1 cellular context compared by ENCODE assay signal in genomic region chr1:19955529-19956170, GRCh38.
TF ChIP-seq lines count a peak whose summit lies in the region.

No MANE protein-coding gene starts in this region.

TF ChIP-seq in HepG2, 621 proteins besides CTCF, POLR2A, EP300 and RAD21 (continued from another document):
- TF ChIP-seq ZBTB40 (IDR thresholded peaks at IDR 0.05): no peak
- TF ChIP-seq ZBTB40 (CRISPR knock-in tag; IDR thresholded peaks at IDR 0.05): 0 out of 2 replicates have a peak, but pooled peaks have one; percentile 37
- no peak for TF ChIP-seq STAG1 (CRISPR knock-in tag; IDR thresholded peaks at IDR 0.05)
